Comparison of ENCODE assay signal across 1 cellular context in genomic region chr21:33334824-33335223, GRCh38.
A peak's percentile ranks its signal among the peaks of the same experiment; 100 is the strongest.
TF ChIP-seq lines count a peak whose summit lies in the region.

No MANE protein-coding gene starts in this region.

TF ChIP-seq in HepG2, 621 proteins besides CTCF, POLR2A, EP300 and RAD21:
- no peak for TF ChIP-seq HES4 (CRISPR knock-in tag; IDR thresholded peaks at IDR 0.05; ENCODE audit: borderline replicate concordance)
- peak; percentile 75 for TF ChIP-seq ATF7 (IDR thresholded peaks at IDR 0.05)
- no peak for TF ChIP-seq ATF7 (CRISPR knock-in tag; IDR thresholded peaks at IDR 0.05)
TF ChIP-seq in HepG2: peak in this region for 1.
